9 cellular contexts compared by ENCODE assay signal in genomic region chr19:4830332-4830731, GRCh38. TPM values are rescaled to one million over a fixed set of nuclear protein-coding genes. Genes with fewer than 3 reads are reported as not detected.
A peak's percentile ranks its signal among the peaks of the same experiment; 100 is the strongest.
DNase-seq lines count a peak whose midpoint lies in the region; ATAC-seq and TF ChIP-seq lines count a peak whose summit lies in the region.
"Had no signal": no experiment of that assay in that cellular context is flagged by ENCODE, and none has a peak within 500 bp of the region (broad histone marks: within the 10 kb centered on the region; RNA-seq: fewer than 3 reads in every experiment).

No MANE protein-coding gene starts in this region.

- H3K9ac ChIP-seq in OCI-LY3 (ENCODE audit: low read length), result peak overlapping the region; percentile 87

- H3K4me1 ChIP-seq in OCI-LY3 (ENCODE audit: low read length), result peaks cover 32% of the 10 kb centered on the region
- peaks cover 10% of the 10 kb centered on the region for H3K4me1 ChIP-seq in osteoblast (ENCODE audit: insufficient read depth, low read length)

- H4K20me1 ChIP-seq in OCI-LY3 (ENCODE audit: insufficient read depth, low read length), result peaks cover 26% of the 10 kb centered on the region
- peaks cover 5% of the 10 kb centered on the region for H4K20me1 ChIP-seq in osteoblast (ENCODE audit: insufficient read depth, low read length)

- H2AFZ ChIP-seq in OCI-LY3 (ENCODE audit: low read depth, low read length), result no peak overlapping the region
- no peak overlapping the region for H2AFZ ChIP-seq in osteoblast (ENCODE audit: low read length)

- H3K4me2 ChIP-seq in OCI-LY3 (ENCODE audit: low read length), result peak overlapping the region; percentile 80
- peak overlapping the region; percentile 92 for H3K4me2 ChIP-seq in osteoblast (ENCODE audit: insufficient read depth, low read length)

- peak overlapping the region; percentile 86 to 98 (median 94) for H3K27ac Mint-ChIP-seq in CD14-positive monocyte
- peak overlapping the region; percentile 93 to 94 for H3K27ac Mint-ChIP-seq in effector memory CD8-positive, alpha-beta T cell

- TF ChIP-seq CTCF in CD14-positive monocyte (IDR thresholded peaks at IDR 0.05) (no peak), OCI-LY3 (IDR thresholded peaks at IDR 0.05; ENCODE audit: low read depth, low read length) (no peak), osteoblast (IDR thresholded peaks at IDR 0.05; ENCODE audit: extremely low read depth, low read depth, low read length) (no peak)

- H3K27ac ChIP-seq in OCI-LY3 (ENCODE audit: low read length) (peak overlapping the region; percentile 78), osteoblast (ENCODE audit: low read depth, low read length) (no peak overlapping the region)
- H3K27ac ChIP-seq: HL-60 had no signal

- peak overlapping the region; percentile 96 for H3K4me3 Mint-ChIP-seq in CD14-positive monocyte
- H3K4me3 Mint-ChIP-seq in effector memory CD8-positive, alpha-beta T cell, result peak overlapping the region; percentile 86 to 90

- H3K9me3 Mint-ChIP-seq in CD14-positive monocyte, result no peaks in the 10 kb centered on the region
- H3K9me3 Mint-ChIP-seq in effector memory CD8-positive, alpha-beta T cell, result no peaks in the 10 kb centered on the region

- peaks cover 5 to 13% of the 10 kb centered on the region in 2 donors for H3K36me3 Mint-ChIP-seq in CD14-positive monocyte
- H3K36me3 Mint-ChIP-seq in effector memory CD8-positive, alpha-beta T cell (ENCODE audit: insufficient read depth), result peaks cover 11% of the 10 kb centered on the region

- H3K9me3 ChIP-seq in OCI-LY3 (ENCODE audit: insufficient read depth, low read length) (peaks cover 6% of the 10 kb centered on the region; the same call in 1 of the 2 replicates), osteoblast (ENCODE audit: low read depth, low read length) (no peaks in the 10 kb centered on the region)

- H3K4me3 ChIP-seq in OCI-LY3 (ENCODE audit: low read length) (peak overlapping the region; percentile 83), osteoblast (ENCODE audit: insufficient read depth, low read length) (peak overlapping the region; percentile 96)

- peaks cover 26% of the 10 kb centered on the region for H3K4me1 Mint-ChIP-seq in CD14-positive monocyte
- peaks cover 21 to 27% of the 10 kb centered on the region in 2 donors for H3K4me1 Mint-ChIP-seq in effector memory CD8-positive, alpha-beta T cell (ENCODE audit: low read depth in 2 of 2)

- intact Hi-C loops in CD14-positive monocyte (cut with micrococcal nuclease), result loop anchor here in 1 of 2 donors (2.0 to 5.0 kb wide), 2 partner anchors 20 to 37 kb away; partner anchors contain the start of gene PLIN3

- no peak for ATAC-seq in effector memory CD8-positive, alpha-beta T cell (replicated peaks)
- ATAC-seq in GM21515 (IDR thresholded peaks at IDR 0.05; ENCODE audit: unreplicated experiment), result no peak

- H3K79me2 ChIP-seq in OCI-LY3 (ENCODE audit: low read length) (peaks cover 67% of the 10 kb centered on the region), osteoblast (ENCODE audit: insufficient read depth, low read length) (peaks cover 43% of the 10 kb centered on the region)

- H3K36me3 ChIP-seq in OCI-LY3 (replicated peaks; ENCODE audit: low read depth, low read length) (peaks cover 17% of the 10 kb centered on the region), osteoblast (ENCODE audit: insufficient read depth, low read length) (no peaks in the 10 kb centered on the region)

- DNase-seq in CD14-positive monocyte (ENCODE audit: low spot score), result no peak
- no peak for DNase-seq in effector memory CD8-positive, alpha-beta T cell
- no peak for DNase-seq in osteoblast (ENCODE audit: insufficient read length, low spot score, missing footprints)
- no peak for DNase-seq in NCI-H1436 (lab: John Stamatoyannopoulos, UW)
- DNase-seq in NCI-H510A (lab: John Stamatoyannopoulos, UW), result no peak
- DNase-seq in kidney glomerular epithelial cell (lab: John Stamatoyannopoulos, UW), result no peak

- H3K27me3 ChIP-seq in OCI-LY3 (ENCODE audit: low read depth, low read length), result no peaks in the 10 kb centered on the region
- H3K27me3 ChIP-seq in osteoblast (ENCODE audit: insufficient read depth, low read length), result no peaks in the 10 kb centered on the region

- peaks cover 0 to 4% (median 0%) of the 10 kb centered on the region in 3 donors for H3K27me3 Mint-ChIP-seq in CD14-positive monocyte (ENCODE audit: low read depth in 3 of 3)
- H3K27me3 Mint-ChIP-seq in effector memory CD8-positive, alpha-beta T cell, result no peaks in the 10 kb centered on the region

RNA-seq across cellular contexts. Expression of gene TICAM1, which starts 1.2 kb away (rescaled TPM):
- 1 to 10 TPM; 5.9 to 9.2 TPM for polyA plus RNA-seq in CD14-positive monocyte
- total RNA-seq in osteoblast, result 2.7 and 3.3 TPM in 2 replicates

RNA-seq across cellular contexts. Expression of gene PLIN3, which starts 37.1 kb away (rescaled TPM):
- polyA plus RNA-seq in CD14-positive monocyte, result 100 to 1,000 TPM; 138 to 151 TPM
- 224 and 260 TPM in 2 replicates for total RNA-seq in osteoblast

RNA-seq across cellular contexts. Expression of gene FEM1A, which starts 38.8 kb away (rescaled TPM):
- polyA plus RNA-seq in CD14-positive monocyte, result 1 to 10 TPM; 2.1 to 2.4 TPM
- 10.3 and 12.7 TPM in 2 replicates for total RNA-seq in osteoblast
